Comparison of ENCODE assay signal across 10 cellular contexts in the genomic region with DNA sequence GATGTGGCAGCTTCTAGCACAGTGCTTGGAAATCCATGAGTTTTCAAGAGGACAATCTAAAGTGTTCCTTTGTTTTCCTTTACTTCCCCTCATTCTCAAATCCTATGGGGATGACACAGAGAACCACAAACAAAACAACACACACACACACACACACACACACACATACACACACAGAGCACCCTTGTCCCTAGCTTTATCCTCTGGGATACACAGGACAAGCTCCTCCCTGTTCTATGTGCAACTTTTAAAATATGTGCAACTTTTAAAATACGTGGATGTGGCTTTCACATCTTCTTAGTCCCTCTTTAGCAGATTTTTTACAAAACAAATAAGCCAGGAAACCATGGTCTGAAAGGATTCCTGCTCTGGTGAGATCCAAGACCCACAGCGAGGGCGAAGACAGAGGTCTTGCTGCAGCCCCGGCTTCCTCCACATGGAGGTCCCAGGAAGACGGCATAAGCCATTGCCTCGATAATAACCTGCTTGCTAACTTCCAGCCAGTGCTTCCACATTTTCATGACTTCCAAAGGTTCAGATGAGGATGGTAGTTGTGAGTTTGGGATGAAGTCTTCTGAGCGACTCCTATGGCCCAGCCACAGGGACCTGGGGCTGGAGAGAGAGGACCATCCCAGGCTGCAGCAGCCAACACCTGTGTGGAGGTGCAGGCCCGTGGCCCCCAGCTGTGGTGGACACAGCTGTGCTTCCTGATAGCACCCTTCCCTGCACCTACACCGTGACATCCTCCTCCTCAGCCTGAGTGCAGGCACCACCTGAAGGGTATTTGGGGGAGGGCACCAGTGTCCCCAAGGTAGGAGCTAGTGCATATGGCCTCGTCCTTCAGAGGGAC.
A peak's percentile ranks its signal among the peaks of the same experiment; 100 is the strongest.
DNase-seq lines count a peak whose midpoint lies in the region; ATAC-seq, FAIRE-seq and TF ChIP-seq lines count a peak whose summit lies in the region.
"Had no signal": no experiment of that assay in that cellular context is flagged by ENCODE, and none has a peak within 500 bp of the region (broad histone marks: within the 10 kb centered on the region; RNA-seq: fewer than 3 reads in every experiment).

No MANE protein-coding gene starts in this region.

- peak overlapping the region; percentile 18 to 39 for H3K27ac ChIP-seq in kidney (ENCODE audit: low read depth in 2 of 2, low read length in 2 of 2)
- H3K27ac ChIP-seq in stomach, result peak overlapping the region in 3 of 5 donors; percentile 74 to 80 (median 79)

- intact Hi-C loops in activated T-helper 2 cell treated with anti-CD3 and anti-CD28 coated beads, Interferon-gamma antibody, Interleukin-2, Interleukin-4, amounts not matched to agents 10 μg/mL and 5 μg/mL and 100 μg/mL, durations not matched to agents 14 hours and 24 hours and 36 hours (cut with micrococcal nuclease), result loop anchor here (1.0 to 2.0 kb wide), 2 partner anchors 11 to 202 kb away; partner anchors contain the start of gene NXT1
- intact Hi-C loops in kidney (cut with DNase I), result no loop called here
- intact Hi-C loops in stomach (cut with DNase I; ENCODE audit: low total_unique reads), result no loop called here

- peak overlapping the region; percentile 55 for H3K27ac Mint-ChIP-seq in T-helper 2 cell treated with Interferon-gamma antibody and Interleukin-4, amounts not matched to agents 5 μg/mL and 100 μg/mL, for 36 hours
- peak overlapping the region; percentile 91 for H3K27ac Mint-ChIP-seq in activated T-helper 2 cell treated with anti-CD3 and anti-CD28 coated beads, Interferon-gamma antibody, Interleukin-2, Interleukin-4, amounts not matched to agents 10 μg/mL and 5 μg/mL and 100 μg/mL, durations not matched to agents 14 hours and 24 hours and 36 hours

- TF ChIP-seq POLR2A in stomach (IDR thresholded peaks at IDR 0.05), result no peak

- H3K36me3 Mint-ChIP-seq in T-helper 2 cell treated with Interferon-gamma antibody and Interleukin-4, amounts not matched to agents 5 μg/mL and 100 μg/mL, for 36 hours (ENCODE audit: low read depth), result peaks cover 1% of the 10 kb centered on the region
- H3K36me3 Mint-ChIP-seq in activated T-helper 2 cell treated with anti-CD3 and anti-CD28 coated beads, Interferon-gamma antibody, Interleukin-2, Interleukin-4, amounts not matched to agents 10 μg/mL and 5 μg/mL and 100 μg/mL, durations not matched to agents 14 hours and 24 hours and 36 hours (ENCODE audit: low read depth), result no peaks in the 10 kb centered on the region

- H3K4me1 ChIP-seq in kidney (ENCODE audit: control insufficient read depth in 1 of 2, insufficient read depth in 1 of 2, low read depth in 1 of 2, low read length in 2 of 2), result peaks cover 8% of the 10 kb centered on the region in 2 donors
- H3K4me1 ChIP-seq in stomach, result peaks cover 5 to 38% (median 10%) of the 10 kb centered on the region in 4 donors

- no peak overlapping the region for H3K4me3 ChIP-seq in kidney (ENCODE audit: low read length in 2 of 2)
- H3K4me3 ChIP-seq in stomach, result no peak overlapping the region

- H3K4me3 Mint-ChIP-seq in T-helper 2 cell treated with Interferon-gamma antibody and Interleukin-4, amounts not matched to agents 5 μg/mL and 100 μg/mL, for 36 hours, result peak overlapping the region; percentile 5
- no peak overlapping the region for H3K4me3 Mint-ChIP-seq in activated T-helper 2 cell treated with anti-CD3 and anti-CD28 coated beads, Interferon-gamma antibody, Interleukin-2, Interleukin-4, amounts not matched to agents 10 μg/mL and 5 μg/mL and 100 μg/mL, durations not matched to agents 14 hours and 24 hours and 36 hours (ENCODE audit: low read depth)

- H3K36me3 ChIP-seq in kidney (ENCODE audit: control insufficient read depth in 1 of 2, insufficient read depth in 2 of 2, low read length in 2 of 2), result no peaks in the 10 kb centered on the region
- H3K36me3 ChIP-seq in stomach, result no peaks in the 10 kb centered on the region

- no peaks in the 10 kb centered on the region for H3K9me3 Mint-ChIP-seq in T-helper 2 cell treated with Interferon-gamma antibody and Interleukin-4, amounts not matched to agents 5 μg/mL and 100 μg/mL, for 36 hours
- H3K9me3 Mint-ChIP-seq in activated T-helper 2 cell treated with anti-CD3 and anti-CD28 coated beads, Interferon-gamma antibody, Interleukin-2, Interleukin-4, amounts not matched to agents 10 μg/mL and 5 μg/mL and 100 μg/mL, durations not matched to agents 14 hours and 24 hours and 36 hours, result no peaks in the 10 kb centered on the region

- no peak for TF ChIP-seq EP300 in stomach (IDR thresholded peaks at IDR 0.05)

- FAIRE-seq in kidney (lab: Jason Lieb, UNC), result no peak

- TF ChIP-seq CTCF in kidney (IDR thresholded peaks at IDR 0.05; ENCODE audit: borderline replicate concordance, extremely low read depth, insufficient read depth), result no peak
- no peak for TF ChIP-seq CTCF in stomach (IDR thresholded peaks at IDR 0.05)

- 86 to 92% (median 90%) methylated on average over 10 of the region's 10 CpGs for WGBS in stomach, 5 donors

- H3K9ac ChIP-seq in kidney (ENCODE audit: low read length in 2 of 2), result no peak overlapping the region

- H3K27me3 Mint-ChIP-seq in T-helper 2 cell treated with Interferon-gamma antibody and Interleukin-4, amounts not matched to agents 5 μg/mL and 100 μg/mL, for 36 hours (ENCODE audit: low read depth), result no peaks in the 10 kb centered on the region
- H3K27me3 Mint-ChIP-seq in activated T-helper 2 cell treated with anti-CD3 and anti-CD28 coated beads, Interferon-gamma antibody, Interleukin-2, Interleukin-4, amounts not matched to agents 10 μg/mL and 5 μg/mL and 100 μg/mL, durations not matched to agents 14 hours and 24 hours and 36 hours (ENCODE audit: low read depth), result peaks cover 5% of the 10 kb centered on the region

- H3K9me3 ChIP-seq in kidney (ENCODE audit: control insufficient read depth in 1 of 2, low read length in 2 of 2) (no peaks in the 10 kb centered on the region), stomach (no peaks in the 10 kb centered on the region)

- no peak for DNase-seq in T-helper 2 cell treated with Interferon-gamma antibody and Interleukin-4, amounts not matched to agents 5 μg/mL and 100 μg/mL, for 36 hours (ENCODE audit: low spot score)
- DNase-seq in T-helper 2 cell (no peak), kidney (no peak), stomach (peak; percentile 16), epidermal melanocyte (ENCODE audit: insufficient read length, low spot score) (no peak)
- DNase-seq in activated T-helper 2 cell treated with anti-CD3 and anti-CD28 coated beads, Interferon-gamma antibody, Interleukin-2, Interleukin-4, amounts not matched to agents 10 μg/mL and 5 μg/mL and 100 μg/mL, durations not matched to agents 14 hours and 24 hours and 36 hours (ENCODE audit: low spot score), result no peak
- DNase-seq: activated CD4-positive, alpha-beta T cell treated with anti-CD3 and anti-CD28 coated beads for 1 hour; NCI-H1092 treated with DMSO at 0.1 percent for 48 hours had no signal

- ATAC-seq in GM21576 (IDR thresholded peaks at IDR 0.05; ENCODE audit: unreplicated experiment), result no peak
- no peak for ATAC-seq in GM19395 (IDR thresholded peaks at IDR 0.05; ENCODE audit: unreplicated experiment)

- H3K4me1 Mint-ChIP-seq in T-helper 2 cell treated with Interferon-gamma antibody and Interleukin-4, amounts not matched to agents 5 μg/mL and 100 μg/mL, for 36 hours (ENCODE audit: low read depth), result peaks cover 45% of the 10 kb centered on the region
- H3K4me1 Mint-ChIP-seq in activated T-helper 2 cell treated with anti-CD3 and anti-CD28 coated beads, Interferon-gamma antibody, Interleukin-2, Interleukin-4, amounts not matched to agents 10 μg/mL and 5 μg/mL and 100 μg/mL, durations not matched to agents 14 hours and 24 hours and 36 hours (ENCODE audit: low read depth), result peaks cover 56% of the 10 kb centered on the region

- no peaks in the 10 kb centered on the region for H3K27me3 ChIP-seq in stomach
